ENCODE assay signal across 8 cellular contexts in genomic region chr2:169798397-169798717, GRCh38. TPM values are rescaled to one million over a fixed set of nuclear protein-coding genes. Genes with fewer than 3 reads are reported as not detected.
DNase-seq lines count a peak whose midpoint lies in the region; ATAC-seq and TF ChIP-seq lines count a peak whose summit lies in the region.

No MANE protein-coding gene starts in this region.

- intact Hi-C loops in HCT116 (cut with micrococcal nuclease), result no loop called here
- intact Hi-C loops in activated B cell treated with CpG ODN at 0.5 μM for 24 hours (cut with micrococcal nuclease), result loop anchor here (1.0 to 2.0 kb wide), 6 partner anchors 29 to 1130 kb away; partner anchors contain the start of genes CFAP210, FASTKD1, GORASP2 and KLHL23

- RAD21 ChIA-PET in HCT116 (lab: Charles Lee; ENCODE audit: low non-redundant PET in 1 of 2, low total read pairs in 2 of 2, uncharacterized antibody in 2 of 2, unreplicated experiment in 2 of 2), result no interaction called here

- H3K27ac ChIP-seq in HCT116 (ENCODE audit: low read depth, low read length) (peak overlapping the region; percentile 89), iPS DF 6.9 (ENCODE audit: low read length) (no peak overlapping the region)

- no peak for TF ChIP-seq POLR2A in HCT116 (IDR thresholded peaks at IDR 0.05; ENCODE audit: borderline replicate concordance, extremely low read depth, insufficient read depth, insufficient read length)

- TF ChIP-seq CTCF in HCT116 (IDR thresholded peaks at IDR 0.05 in 2 of 3, conservative IDR thresholded peaks at IDR 0.05 in 1 of 3; ENCODE audit: borderline replicate concordance in 1 of 3, insufficient read depth in 1 of 3, low read depth in 2 of 3, low read length in 2 of 3), result no peak
- TF ChIP-seq CTCF in activated B cell treated with CpG ODN at 0.5 μM for 24 hours (IDR thresholded peaks at IDR 0.05), result no peak

- H3K79me2 ChIP-seq in HCT116 (ENCODE audit: insufficient read depth, low read length), result peaks cover 49% of the 10 kb centered on the region

- H4K20me1 ChIP-seq in HCT116 (ENCODE audit: insufficient read depth), result 0 out of 2 replicates have a peak, but pooled peaks cover 7% of the 10 kb centered on the region

- H3K4me3 ChIP-seq in HCT116 (replicated peaks in 1 of 2; ENCODE audit: low read depth in 1 of 2, low read length in 2 of 2), result peak overlapping the region; percentile 67 to 76
- H3K4me3 ChIP-seq in iPS DF 6.9 (ENCODE audit: low read length), result peak overlapping the region; percentile 70; the same call in 1 of the 2 replicates

- H3K4me3 Mint-ChIP-seq in activated B cell treated with CpG ODN at 0.5 μM for 24 hours, result peak overlapping the region; percentile 91
- H3K4me3 Mint-ChIP-seq in stimulated activated memory B cell treated with anti-CD40 and anti-IgM and Interleukin-4, amounts not matched to agents 10 μg/mL and 1 μg/mL and 100 μg/mL, for 72 hours, result peak overlapping the region; percentile 91

- ATAC-seq in HCT116 (peak; percentile 2), activated B cell treated with CpG ODN at 0.5 μM for 24 hours (ENCODE audit: low read depth) (no peak), HG02798 (IDR thresholded peaks at IDR 0.05; ENCODE audit: poor library complexity, unreplicated experiment) (no peak), GM18520 (IDR thresholded peaks at IDR 0.05; ENCODE audit: unreplicated experiment) (no peak)
- peak; percentile 0 for ATAC-seq in stimulated activated memory B cell treated with anti-CD40 and anti-IgM and Interleukin-4, amounts not matched to agents 10 μg/mL and 1 μg/mL and 100 μg/mL, for 72 hours

- peaks cover 22% of the 10 kb centered on the region for H3K4me1 Mint-ChIP-seq in activated B cell treated with CpG ODN at 0.5 μM for 24 hours
- H3K4me1 Mint-ChIP-seq in stimulated activated memory B cell treated with anti-CD40 and anti-IgM and Interleukin-4, amounts not matched to agents 10 μg/mL and 1 μg/mL and 100 μg/mL, for 72 hours, result peaks cover 29% of the 10 kb centered on the region

- no peak for TF ChIP-seq RAD21 in HCT116 (IDR thresholded peaks at IDR 0.05; ENCODE audit: low read depth)

- no peak overlapping the region for H2AFZ ChIP-seq in HCT116 (ENCODE audit: low read depth, low read length, poor library complexity, severe bottlenecking)

- DNase-seq in HCT116 (ENCODE audit: low read depth, low spot score) (no peak), activated B cell treated with CpG ODN at 0.5 μM for 24 hours (no peak), iPS DF 6.9 (ENCODE audit: low read depth, low spot score) (no peak), NOMO-1 (lab: John Stamatoyannopoulos, UW; ENCODE audit: unreplicated experiment in 2 of 2) (no peak), SW 1271 (lab: John Stamatoyannopoulos, UW) (no peak)

- no peaks in the 10 kb centered on the region for H3K9me2 ChIP-seq in HCT116 (ENCODE audit: insufficient read depth)

- CTCF ChIA-PET in HCT116 (lab: Charles Lee) (interaction anchor here (1.0 kb wide), 1 partner anchor 26 kb away, joined by 3 read pairs; the partner anchor contains the start of gene METTL5), activated B cell treated with CpG ODN at 0.5 μM for 24 hours (lab: Charles Lee) (interaction anchor here (1.9 kb wide), 1 partner anchor 30 kb away, joined by 7 read pairs; the partner anchor contains the start of gene UBR3)

- peak overlapping the region; percentile 92 for H3K9ac ChIP-seq in HCT116 (ENCODE audit: low read length)

- H3K36me3 ChIP-seq in HCT116 (ENCODE audit: control insufficient read depth in 1 of 2, insufficient read depth in 2 of 2, low read length in 2 of 2) (peaks cover 15% of the 10 kb centered on the region in 2 experiments; a peak in 2 of 4 replicates), iPS DF 6.9 (ENCODE audit: control insufficient read depth, insufficient read depth, low read length) (no peaks in the 10 kb centered on the region)

- H3K9me3 Mint-ChIP-seq in activated B cell treated with CpG ODN at 0.5 μM for 24 hours, result no peaks in the 10 kb centered on the region
- H3K9me3 Mint-ChIP-seq in stimulated activated memory B cell treated with anti-CD40 and anti-IgM and Interleukin-4, amounts not matched to agents 10 μg/mL and 1 μg/mL and 100 μg/mL, for 72 hours, result peaks cover 2% of the 10 kb centered on the region

- H3K4me1 ChIP-seq in HCT116 (ENCODE audit: control insufficient read depth in 1 of 2, insufficient read depth in 2 of 2, low read length in 2 of 2) (peaks cover 6 to 16% of the 10 kb centered on the region in 2 experiments; a peak in 3 of 4 replicates), iPS DF 6.9 (ENCODE audit: control insufficient read depth, insufficient read depth, low read length) (peaks cover 1% of the 10 kb centered on the region; the same call in 1 of the 2 replicates)

- H3K27me3 ChIP-seq in HCT116 (ENCODE audit: insufficient read depth, low read length), result no peaks in the 10 kb centered on the region
- H3K27me3 ChIP-seq in iPS DF 6.9 (ENCODE audit: control insufficient read depth, insufficient read depth, low read length), result no peaks in the 10 kb centered on the region

- H3K27ac Mint-ChIP-seq in activated B cell treated with CpG ODN at 0.5 μM for 24 hours, result peak overlapping the region; percentile 94
- peak overlapping the region; percentile 92 for H3K27ac Mint-ChIP-seq in stimulated activated memory B cell treated with anti-CD40 and anti-IgM and Interleukin-4, amounts not matched to agents 10 μg/mL and 1 μg/mL and 100 μg/mL, for 72 hours

- H3K9me3 ChIP-seq in HCT116 (ENCODE audit: control insufficient read depth in 1 of 2, insufficient read depth in 1 of 2, low read depth in 1 of 2, low read length in 2 of 2) (no peaks in the 10 kb centered on the region), iPS DF 6.9 (ENCODE audit: control insufficient read depth, insufficient read depth, low read length) (no peaks in the 10 kb centered on the region)

- no CpG with 5 or more reads among the region's 4 CpGs for WGBS in iPS DF 6.9 (ENCODE audit: insufficient coverage, insufficient read length)

- peak overlapping the region; percentile 78 for H3K4me2 ChIP-seq in HCT116 (ENCODE audit: low read length)

- peaks cover 21% of the 10 kb centered on the region for H3K36me3 Mint-ChIP-seq in activated B cell treated with CpG ODN at 0.5 μM for 24 hours (ENCODE audit: low read depth)
- peaks cover 5% of the 10 kb centered on the region for H3K36me3 Mint-ChIP-seq in stimulated activated memory B cell treated with anti-CD40 and anti-IgM and Interleukin-4, amounts not matched to agents 10 μg/mL and 1 μg/mL and 100 μg/mL, for 72 hours

- BruUV-seq in HCT116 (replicated peaks; lab: Mats Ljungman, UMichigan), result no TSS peak

- POLR2A ChIA-PET in HCT116 (lab: Charles Lee), result interaction anchor here (0.6 to 2.2 kb wide), 3 partner anchors 8 to 133 kb away, joined by 3 to 7 read pairs (median 5); no protein-coding TSS in a partner anchor
- POLR2A ChIA-PET in activated B cell treated with CpG ODN at 0.5 μM for 24 hours (lab: Charles Lee), result interaction anchor here (0.6 to 2.9 kb wide), 8 partner anchors 8 to 319 kb away, joined by 3 to 26 read pairs (median 4); partner anchors contain the start of genes BBS5, METTL5, PPIG and UBR3

- no peaks in the 10 kb centered on the region for H3K27me3 Mint-ChIP-seq in activated B cell treated with CpG ODN at 0.5 μM for 24 hours
- H3K27me3 Mint-ChIP-seq in stimulated activated memory B cell treated with anti-CD40 and anti-IgM and Interleukin-4, amounts not matched to agents 10 μg/mL and 1 μg/mL and 100 μg/mL, for 72 hours, result no peaks in the 10 kb centered on the region

TF ChIP-seq in HCT116, 20 proteins besides CTCF, POLR2A, EP300 and RAD21:
- TF ChIP-seq CEBPB (IDR thresholded peaks at IDR 0.05; ENCODE audit: low read depth) (no peak), MAX (IDR thresholded peaks at IDR 0.05) (0 out of 2 replicates have a peak, but pooled peaks have one; percentile 7), ZNF274 (IDR thresholded peaks at IDR 0.05; ENCODE audit: low read depth, low read length) (no peak), ZBTB33 (IDR thresholded peaks at IDR 0.05; ENCODE audit: extremely low read depth, insufficient replicate concordance, low read length) (no peak)
TF ChIP-seq in HCT116: peak in this region for 1.

RNA-seq across cellular contexts. Expression of gene SSB, which starts 0.3 kb away (rescaled TPM):
- total RNA-seq in HCT116 (2021; ENCODE audit: unreplicated experiment) (117 TPM), activated B cell treated with CpG ODN at 0.5 μM for 24 hours (94.7 and 100 TPM in 2 replicates)
- polyA plus RNA-seq in HCT116 (2012), result 22.1 and 32.3 TPM in 2 replicates

RNA-seq across cellular contexts. Expression of gene METTL5, which starts 26.3 kb away (rescaled TPM):
- total RNA-seq in HCT116 (2021; ENCODE audit: unreplicated experiment), result 103 TPM
- 65.9 and 76.9 TPM in 2 replicates for polyA plus RNA-seq in HCT116 (2012)
- total RNA-seq in activated B cell treated with CpG ODN at 0.5 μM for 24 hours, result 48.3 and 51.1 TPM in 2 replicates

RNA-seq across cellular contexts. Expression of gene UBR3, which starts 28.9 kb away (rescaled TPM):
- total RNA-seq in HCT116 (2021; ENCODE audit: unreplicated experiment) (29.5 TPM), activated B cell treated with CpG ODN at 0.5 μM for 24 hours (29.4 and 35.6 TPM in 2 replicates)
- polyA plus RNA-seq in HCT116 (2012), result 6.5 and 8.2 TPM in 2 replicates

Comparison
In these comparisons a context has a peak if more than half of its experiments do, and no peak if none do; other contexts are left out.
1. ATAC-seq: peak in HCT116 (single experiment) and stimulated activated memory B cell treated with anti-CD40 and anti-IgM and Interleukin-4, amounts not matched to agents 10 μg/mL and 1 μg/mL and 100 μg/mL, for 72 hours (single experiment); none in activated B cell treated with CpG ODN at 0.5 μM for 24 hours (single experiment), HG02798 (single experiment) and GM18520 (single experiment).